In genomic region chrX:40057405-40057804, GRCh38 we compare ENCODE assay signal across 30 cellular contexts. TPM values are rescaled to one million over a fixed set of nuclear protein-coding genes. Genes with fewer than 3 reads are reported as not detected.
DNase-seq lines count a peak whose midpoint lies in the region; ATAC-seq, FAIRE-seq and TF ChIP-seq lines count a peak whose summit lies in the region.
"Had no signal": no experiment of that assay in that cellular context is flagged by ENCODE, and none has a peak within 500 bp of the region (broad histone marks: within the 10 kb centered on the region; RNA-seq: fewer than 3 reads in every experiment).

No MANE protein-coding gene starts in this region.

- FAIRE-seq in astrocyte (lab: Jason Lieb, UNC): peak; percentile 87

- H3K27me3 ChIP-seq in astrocyte (ENCODE audit: insufficient read depth, low read length): no peaks in the 10 kb centered on the region
- H3K27me3 ChIP-seq in osteoblast (ENCODE audit: insufficient read depth, low read length): no peaks in the 10 kb centered on the region
- H3K27me3 ChIP-seq: cardiac muscle cell, hepatocyte, sigmoid colon had no signal

- peaks cover 36% of the 10 kb centered on the region for H3K36me3 Mint-ChIP-seq in HFFc6 (ENCODE audit: low read depth)
- peaks cover 14% of the 10 kb centered on the region for H3K36me3 Mint-ChIP-seq in astrocyte (ENCODE audit: low read depth, unreplicated experiment)
- H3K36me3 Mint-ChIP-seq in activated naive CD4-positive, alpha-beta T cell treated with anti-CD3 and anti-CD28 coated beads for 36 hours (ENCODE audit: low read depth): peaks cover 45% of the 10 kb centered on the region

- H3K4me1 Mint-ChIP-seq in HFFc6 (ENCODE audit: low read depth): peaks cover 34% of the 10 kb centered on the region
- H3K4me1 Mint-ChIP-seq in astrocyte (ENCODE audit: low read depth, unreplicated experiment): no peaks in the 10 kb centered on the region
- H3K4me1 Mint-ChIP-seq in activated naive CD4-positive, alpha-beta T cell treated with anti-CD3 and anti-CD28 coated beads for 36 hours (ENCODE audit: low read depth): peaks cover 5% of the 10 kb centered on the region
- H3K4me1 Mint-ChIP-seq: memory B cell had no signal

- no peak overlapping the region for H3K27ac Mint-ChIP-seq in HFFc6
- no peak overlapping the region for H3K27ac Mint-ChIP-seq in astrocyte (ENCODE audit: unreplicated experiment)
- H3K27ac Mint-ChIP-seq in activated naive CD4-positive, alpha-beta T cell treated with anti-CD3 and anti-CD28 coated beads for 36 hours: no peak overlapping the region
- H3K27ac Mint-ChIP-seq: activated naive CD4-positive, alpha-beta T cell treated with anti-CD3 and anti-CD28 coated beads, Interleukin-2, amount 10 ng/mL, durations not matched to agents 7 days and 5 days; CD8-positive, alpha-beta T cell; memory B cell; progenitor cell of endocrine pancreas; stimulated activated naive CD8-positive, alpha-beta T cell treated with anti-CD3 and anti-CD28 coated beads, Interleukin-15, Interleukin-2, amounts not matched to agents 100 ng/mL and 50 ng/mL, for 24 hours had no signal

- peaks cover 17% of the 10 kb centered on the region for H3K36me3 ChIP-seq in astrocyte (ENCODE audit: insufficient read depth, low read length)
- peaks cover 34% of the 10 kb centered on the region for H3K36me3 ChIP-seq in osteoblast (ENCODE audit: insufficient read depth, low read length)

- no peak overlapping the region for H3K4me3 Mint-ChIP-seq in HFFc6
- H3K4me3 Mint-ChIP-seq in astrocyte (ENCODE audit: unreplicated experiment): no peak overlapping the region
- no peak overlapping the region for H3K4me3 Mint-ChIP-seq in activated naive CD4-positive, alpha-beta T cell treated with anti-CD3 and anti-CD28 coated beads for 36 hours
- H3K4me3 Mint-ChIP-seq: activated CD8-positive, alpha-beta T cell treated with anti-CD3 and anti-CD28 coated beads, Interleukin-2, amount 10 ng/mL, durations not matched to agents 7 days and 5 days; activated naive CD4-positive, alpha-beta T cell treated with anti-CD3 and anti-CD28 coated beads, Interleukin-2, amount 10 ng/mL, durations not matched to agents 7 days and 5 days; activated T-cell treated with anti-CD3 and anti-CD28 coated beads, Interleukin-2, amount 50 U/mL, for 4 hours; CD8-positive, alpha-beta T cell; memory B cell; stimulated activated naive CD8-positive, alpha-beta T cell treated with anti-CD3 and anti-CD28 coated beads, Interleukin-15, Interleukin-2, amounts not matched to agents 100 ng/mL and 50 ng/mL, for 24 hours had no signal

- no peak overlapping the region for H2AFZ ChIP-seq in astrocyte (ENCODE audit: low read depth, low read length)
- no peak overlapping the region for H2AFZ ChIP-seq in osteoblast (ENCODE audit: low read length)
- H2AFZ ChIP-seq: hepatocyte had no signal

- H3K9me3 ChIP-seq in astrocyte (ENCODE audit: insufficient read depth, low read depth, low read length): peaks cover 5% of the 10 kb centered on the region
- H3K9me3 ChIP-seq in osteoblast (ENCODE audit: low read depth, low read length): peaks cover 3% of the 10 kb centered on the region
- H3K9me3 ChIP-seq: sigmoid colon had no signal

- TF ChIP-seq CTCF in GM12873 (IDR thresholded peaks at IDR 0.05; ENCODE audit: insufficient read depth, low read depth, low read length, missing control alignments) (peak; percentile 29), HFFc6 (IDR thresholded peaks at IDR 0.05) (peak; percentile 22; the same call in 1 of the 2 replicates), astrocyte (IDR thresholded peaks at IDR 0.05; ENCODE audit: insufficient read depth, low read depth, low read length) (no peak), osteoblast (IDR thresholded peaks at IDR 0.05; ENCODE audit: extremely low read depth, low read depth, low read length) (peak; percentile 29)

- H3K79me2 ChIP-seq in astrocyte (ENCODE audit: insufficient read depth, low read length) (no peaks in the 10 kb centered on the region), osteoblast (ENCODE audit: insufficient read depth, low read length) (no peaks in the 10 kb centered on the region)
- H3K79me2 ChIP-seq: hepatocyte had no signal

- H3K9ac ChIP-seq in astrocyte (ENCODE audit: low read length): no peak overlapping the region

- H3K4me1 ChIP-seq in astrocyte (ENCODE audit: insufficient read depth, low read length) (peaks cover 7% of the 10 kb centered on the region), osteoblast (ENCODE audit: insufficient read depth, low read length) (peaks cover 7% of the 10 kb centered on the region)
- H3K4me1 ChIP-seq: HAP-1 had no signal

- peaks cover 10% of the 10 kb centered on the region for H3K9me3 Mint-ChIP-seq in HFFc6
- peaks cover 1% of the 10 kb centered on the region for H3K9me3 Mint-ChIP-seq in astrocyte (ENCODE audit: unreplicated experiment)
- no peaks in the 10 kb centered on the region for H3K9me3 Mint-ChIP-seq in activated naive CD4-positive, alpha-beta T cell treated with anti-CD3 and anti-CD28 coated beads for 36 hours
- H3K9me3 Mint-ChIP-seq: activated T-cell treated with anti-CD3 and anti-CD28 coated beads, Interleukin-2, amount 50 U/mL, for 4 hours; CD8-positive, alpha-beta T cell; stimulated activated naive CD8-positive, alpha-beta T cell treated with anti-CD3 and anti-CD28 coated beads, Interleukin-15, Interleukin-2, amounts not matched to agents 100 ng/mL and 50 ng/mL, for 24 hours had no signal

- in situ Hi-C loops in ACHN (cut with HindIII; ENCODE audit: low pct_ligation_motif_present, low pct_unique_long_range_greater_than_20kb, low sequenced_read_pairs): no loop called here

- H3K4me3 ChIP-seq in astrocyte (ENCODE audit: insufficient read depth, low read depth, low read length) (no peak overlapping the region), osteoblast (ENCODE audit: insufficient read depth, low read length) (no peak overlapping the region)
- H3K4me3 ChIP-seq: cardiac muscle cell, HAP-1, hepatocyte, sigmoid colon had no signal

- DNase-seq in HFFc6 (no peak), astrocyte (ENCODE audit: low read depth) (no peak), osteoblast (ENCODE audit: insufficient read length, low spot score, missing footprints) (no peak), ACHN (no peak), left colon (no peak)
- DNase-seq in activated naive CD4-positive, alpha-beta T cell treated with anti-CD3 and anti-CD28 coated beads for 36 hours: no peak
- DNase-seq: activated CD4-positive, CD25-positive, alpha-beta regulatory T cell treated with anti-CD3 and anti-CD28 coated beads, Interleukin-2, amount 50 U/mL, for 72 hours; activated CD8-positive, alpha-beta T cell treated with anti-CD3 and anti-CD28 coated beads, Interleukin-2, amount 10 ng/mL, durations not matched to agents 7 days and 5 days; activated naive CD4-positive, alpha-beta T cell treated with anti-CD3 and anti-CD28 coated beads, Interleukin-2, amount 10 ng/mL, durations not matched to agents 7 days and 5 days; activated T-cell treated with anti-CD3 and anti-CD28 coated beads, Interleukin-2, amount 50 U/mL, for 4 hours; AML-193; amygdala; CD8-positive, alpha-beta T cell; DMS153; foreskin fibroblast; Kasumi-1; NCI-H1105; NCI-H2029; NCI-H226; NCI-H82; SHP77; sigmoid colon; stimulated activated CD4-positive, alpha-beta T cell treated with anti-CD3 and anti-CD28 coated beads, Interleukin-15, amount 100 ng/mL, for 24 hours had no signal

- ATAC-seq in left colon: no peak
- ATAC-seq: activated CD8-positive, alpha-beta T cell treated with anti-CD3 and anti-CD28 coated beads, Interleukin-2, amount 10 ng/mL, durations not matched to agents 7 days and 5 days; activated T-cell treated with anti-CD3 and anti-CD28 coated beads, Interleukin-2, amount 50 U/mL, for 4 hours; CD8-positive, alpha-beta T cell had no signal

- H3K4me2 ChIP-seq in astrocyte (ENCODE audit: low read length) (no peak overlapping the region), osteoblast (ENCODE audit: insufficient read depth, low read length) (no peak overlapping the region)
- H3K4me2 ChIP-seq: hepatocyte had no signal

- H3K27me3 Mint-ChIP-seq in HFFc6 (ENCODE audit: insufficient read depth) (no peaks in the 10 kb centered on the region; the same call in 1 of the 2 replicates), astrocyte (ENCODE audit: low read depth, unreplicated experiment) (no peaks in the 10 kb centered on the region)
- H3K27me3 Mint-ChIP-seq in activated naive CD4-positive, alpha-beta T cell treated with anti-CD3 and anti-CD28 coated beads for 36 hours (ENCODE audit: low read depth): no peaks in the 10 kb centered on the region
- H3K27me3 Mint-ChIP-seq: activated naive CD4-positive, alpha-beta T cell treated with anti-CD3 and anti-CD28 coated beads, Interleukin-2, amount 10 ng/mL, durations not matched to agents 7 days and 5 days; memory B cell; progenitor cell of endocrine pancreas; stimulated activated naive CD8-positive, alpha-beta T cell treated with anti-CD3 and anti-CD28 coated beads, Interleukin-15, Interleukin-2, amounts not matched to agents 100 ng/mL and 50 ng/mL, for 24 hours had no signal

- CTCF ChIA-PET in activated naive CD4-positive, alpha-beta T cell treated with anti-CD3 and anti-CD28 coated beads for 36 hours (lab: Charles Lee): interaction anchor here (0.7 to 1.3 kb wide), 2 partner anchors 10 to 200 kb away, joined by 3 read pairs; no protein-coding TSS in a partner anchor

- H3K27ac ChIP-seq in astrocyte (ENCODE audit: low read depth, low read length): no peak overlapping the region
- H3K27ac ChIP-seq in osteoblast (ENCODE audit: low read depth, low read length): no peak overlapping the region
- H3K27ac ChIP-seq: cardiac muscle cell, hepatocyte, sigmoid colon had no signal

- peaks cover 8% of the 10 kb centered on the region for H4K20me1 ChIP-seq in astrocyte (ENCODE audit: insufficient read depth, low read length)
- H4K20me1 ChIP-seq in osteoblast (ENCODE audit: insufficient read depth, low read length): peaks cover 9% of the 10 kb centered on the region

- intact Hi-C loops in left colon (cut with DNase I, micrococcal nuclease): no loop called here
- intact Hi-C loops in activated naive CD4-positive, alpha-beta T cell treated with anti-CD3 and anti-CD28 coated beads for 36 hours (cut with micrococcal nuclease): no loop called here

RNA-seq across cellular contexts. Expression of gene BCOR, which starts 40.4 kb away (rescaled TPM):
- total RNA-seq in HFFc6 (2021; fragmentation: NEBNext Ultra II Directional; extraction: Animal tissue kit (Norgen Biotek cat#: 25700)): 10 to 100 TPM; 15.0 to 20.3 (median 18.3) TPM
- total RNA-seq in astrocyte: 9.0 TPM in 2 replicates
- 14.7 and 14.8 TPM in 2 replicates for total RNA-seq in osteoblast
- total RNA-seq in left colon: 10 to 100 TPM; 19.0 to 24.4 TPM
- 10 to 100 TPM; 29.1 to 29.9 TPM for total RNA-seq in activated naive CD4-positive, alpha-beta T cell treated with anti-CD3 and anti-CD28 coated beads for 36 hours
